ENCODE assay signal across 13 cellular contexts in the genomic region with DNA sequence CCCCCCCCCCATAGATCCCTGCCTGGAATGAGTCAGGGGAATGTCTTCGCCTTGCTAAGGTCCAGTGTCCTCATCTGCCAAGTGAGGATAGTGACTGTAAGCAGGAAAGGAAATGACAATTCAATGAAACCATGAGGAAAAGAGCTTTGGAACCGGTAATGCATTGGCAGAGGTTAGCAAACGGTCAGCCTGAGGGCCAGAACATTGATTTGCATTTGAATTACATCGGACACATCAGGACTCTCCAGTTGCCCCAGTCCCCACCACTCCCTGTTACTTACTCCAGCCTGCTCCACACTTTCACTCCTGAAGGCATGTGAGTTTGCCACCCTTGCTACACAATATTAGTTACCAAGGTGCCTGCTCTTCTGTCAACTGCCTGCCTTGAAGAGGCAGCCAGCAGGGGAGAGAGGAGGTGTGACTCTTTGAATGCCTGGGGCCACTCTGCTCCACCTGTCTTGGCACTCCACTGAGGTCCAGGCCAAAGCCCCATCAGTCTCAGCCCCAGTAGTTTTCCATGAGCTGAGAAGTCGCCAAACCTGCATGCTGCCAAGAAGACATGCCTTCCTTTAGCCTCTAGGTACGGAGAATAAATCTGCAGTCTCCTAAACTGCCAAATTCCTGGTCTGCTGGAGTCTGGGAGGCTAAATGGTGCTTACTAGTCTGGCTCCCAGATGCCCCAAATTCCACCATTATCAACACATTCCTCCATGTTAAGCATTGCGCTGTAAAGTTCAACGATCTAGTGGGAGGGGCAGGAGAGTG.
DNase-seq lines count a peak whose midpoint lies in the region; ATAC-seq and TF ChIP-seq lines count a peak whose summit lies in the region.
"Had no signal": no experiment of that assay in that cellular context is flagged by ENCODE, and none has a peak within 500 bp of the region (broad histone marks: within the 10 kb centered on the region; RNA-seq: fewer than 3 reads in every experiment).

No MANE protein-coding gene starts in this region.

- H3K14ac ChIP-seq in trophoblast cell (ENCODE audit: low read length): no peak overlapping the region

- BruUV-seq in PC-3 (replicated peaks; lab: Mats Ljungman, UMichigan): no TSS peak

- H3K4me1 ChIP-seq in PC-3 (ENCODE audit: insufficient read depth, low read length): no peaks in the 10 kb centered on the region
- H3K4me1 ChIP-seq in trophoblast cell (ENCODE audit: control insufficient read depth in 1 of 2, insufficient read depth in 2 of 2, low read length in 2 of 2): peaks cover 39 to 41% of the 10 kb centered on the region in 2 experiments

- H4K8ac ChIP-seq in trophoblast cell (ENCODE audit: low read depth, low read length): no peak overlapping the region

- WGBS in trophoblast cell (ENCODE audit: extremely low coverage, insufficient coverage, insufficient read length): no CpG with 5 or more reads among the region's 8 CpGs

- peak overlapping the region; percentile 5 for H2BK120ac ChIP-seq in trophoblast cell (ENCODE audit: insufficient read depth, low read length, poor library complexity)

- H3K23ac ChIP-seq in trophoblast cell (ENCODE audit: low read length): no peak overlapping the region

- no peak for ATAC-seq in PC-3
- no peak for ATAC-seq in HG02571 (IDR thresholded peaks at IDR 0.05; ENCODE audit: unreplicated experiment)

- H3K36me3 ChIP-seq in PC-3 (ENCODE audit: low read depth, low read length) (no peaks in the 10 kb centered on the region), trophoblast cell (ENCODE audit: control insufficient read depth in 1 of 2, insufficient read depth in 2 of 2, low read length in 2 of 2) (no peaks in the 10 kb centered on the region)

- no peaks in the 10 kb centered on the region for H3K9me3 ChIP-seq in PC-3 (ENCODE audit: low read length)
- H3K9me3 ChIP-seq in trophoblast cell (ENCODE audit: insufficient read depth, low read depth, low read length): no peaks in the 10 kb centered on the region

- H3K9ac ChIP-seq in PC-3 (ENCODE audit: low read length): no peak overlapping the region
- no peak overlapping the region for H3K9ac ChIP-seq in trophoblast cell (ENCODE audit: low read length)

- no peaks in the 10 kb centered on the region for H4K20me1 ChIP-seq in PC-3 (ENCODE audit: low read length)

- H3K4me2 ChIP-seq in PC-3 (ENCODE audit: low read length): no peak overlapping the region
- H3K4me2 ChIP-seq in trophoblast cell (ENCODE audit: low read length): peak overlapping the region; percentile 15

- H3K9me2 ChIP-seq in PC-3 (replicated peaks; ENCODE audit: low read length): no peaks in the 10 kb centered on the region

- H2BK5ac ChIP-seq in trophoblast cell (ENCODE audit: low read depth, low read length, poor library complexity): peak overlapping the region; percentile 32

- H3F3A ChIP-seq in PC-3 (ENCODE audit: low read length, unreplicated experiment): no peaks in the 10 kb centered on the region

- H3K4me3 ChIP-seq in PC-3 (ENCODE audit: low read length) (no peak overlapping the region), trophoblast cell (ENCODE audit: low read depth, low read length) (no peak overlapping the region)
- H3K4me3 ChIP-seq: SK-N-MC had no signal

- H4K91ac ChIP-seq in trophoblast cell (ENCODE audit: low read depth, low read length): peak overlapping the region; percentile 72

- no peak overlapping the region for H2AK5ac ChIP-seq in trophoblast cell (ENCODE audit: low read length)

- no peak for TF ChIP-seq CTCF in PC-3 (conservative IDR thresholded peaks at IDR 0.05; ENCODE audit: low read depth, low read length)

- no peak overlapping the region for H4K12ac ChIP-seq in trophoblast cell (ENCODE audit: low read depth, low read length)

- H3K79me2 ChIP-seq in PC-3 (ENCODE audit: low read length) (no peaks in the 10 kb centered on the region), trophoblast cell (ENCODE audit: control insufficient read depth, insufficient read depth, low read length, poor library complexity) (no peaks in the 10 kb centered on the region)

- H3K27me3 ChIP-seq in PC-3 (ENCODE audit: low read length) (no peaks in the 10 kb centered on the region), trophoblast cell (ENCODE audit: insufficient read depth, low read length) (no peaks in the 10 kb centered on the region)

- H3K27ac ChIP-seq in PC-3 (ENCODE audit: low read length) (no peak overlapping the region), epithelial cell of prostate (peak overlapping the region; percentile 24), trophoblast cell (ENCODE audit: low read depth, low read length) (peak overlapping the region; percentile 82)
- H3K27ac ChIP-seq: SK-N-MC had no signal

- H2BK12ac ChIP-seq in trophoblast cell (ENCODE audit: low read length): peak overlapping the region; percentile 81

- H2AFZ ChIP-seq in PC-3 (ENCODE audit: low read length) (no peak overlapping the region), trophoblast cell (ENCODE audit: insufficient read depth, low read length, poor library complexity) (no peak overlapping the region)

- peak; percentile 50 for DNase-seq in G401 (ENCODE audit: low spot score)
- DNase-seq in PC-3: peak; percentile 31
- no peak for DNase-seq in epithelial cell of prostate (ENCODE audit: low read depth, low spot score)
- DNase-seq in trophoblast cell: peak; percentile 98 to 99
- no peak for DNase-seq in amygdala (lab: John Stamatoyannopoulos, UW)
- no peak for DNase-seq in HPDE6-E6E7 (ENCODE audit: extremely low spot score)
- no peak for DNase-seq in DMS153 (lab: John Stamatoyannopoulos, UW)
- DNase-seq: activated CD4-positive, alpha-beta T cell treated with anti-CD3 and anti-CD28 coated beads for 1 hour; activated gamma-delta T cell treated with Interleukin-2 at 50 U/mL for 16 hours; COR-L47; NCI-H510A treated with DMSO at 0.1 percent for 48 hours had no signal

- in situ Hi-C loops in G401 (cut with HindIII; ENCODE audit: low sequenced_read_pairs): no loop called here

- H3K4ac ChIP-seq in trophoblast cell (ENCODE audit: low read depth, low read length): no peak overlapping the region

- CTCF ChIA-PET in PC-3 (lab: Charles Lee): no interaction called here

- intact Hi-C loops in PC-3 (cut with micrococcal nuclease): no loop called here

- no peak overlapping the region for H3K18ac ChIP-seq in trophoblast cell (ENCODE audit: low read length)

- H3K79me1 ChIP-seq in trophoblast cell (ENCODE audit: low read length): peaks cover 36% of the 10 kb centered on the region

- POLR2A ChIA-PET in PC-3 (lab: Charles Lee; ENCODE audit: unreplicated experiment): no interaction called here

Comparison
In these comparisons a context has a peak if more than half of its experiments do, and no peak if none do; other contexts are left out.
1. DNase-seq: peak in G401 (single experiment), PC-3 (single experiment) and trophoblast cell (2 of 2); none in epithelial cell of prostate (single experiment), amygdala (0 of 56), HPDE6-E6E7 (single experiment) and DMS153 (single experiment).